ENCODE assay signal across 1 cellular context in genomic region chr12:93536111-93536765, GRCh38.
TF ChIP-seq lines count a peak whose summit lies in the region.

No MANE protein-coding gene starts in this region.

TF ChIP-seq in IMR-90, 13 proteins besides CTCF, POLR2A, EP300 and RAD21 (continued from another document):
- TF ChIP-seq ELK1 (IDR thresholded peaks at IDR 0.05; ENCODE audit: borderline replicate concordance, low read depth, low read length) (no peak), MAFK (IDR thresholded peaks at IDR 0.05; ENCODE audit: low read depth, low read length) (no peak), CEBPB (IDR thresholded peaks at IDR 0.05; ENCODE audit: low read depth, low read length) (no peak), NFE2L2 (IDR thresholded peaks at IDR 0.05; ENCODE audit: low read depth, low read length) (no peak), RFX5 (IDR thresholded peaks at IDR 0.05; ENCODE audit: low read depth, low read length) (no peak)
TF ChIP-seq in IMR-90: peak in this region for 0.
